In genomic region chr11:12127206-12127898, GRCh38 we compare ENCODE assay signal across 15 cellular contexts. TPM values are rescaled to one million over a fixed set of nuclear protein-coding genes. Genes with fewer than 3 reads are reported as not detected.
DNase-seq lines count a peak whose midpoint lies in the region; ATAC-seq, FAIRE-seq and TF ChIP-seq lines count a peak whose summit lies in the region.
"Had no signal": no experiment of that assay in that cellular context is flagged by ENCODE, and none has a peak within 500 bp of the region (broad histone marks: within the 10 kb centered on the region; RNA-seq: fewer than 3 reads in every experiment).

No MANE protein-coding gene starts in this region.

- H3K27me3 ChIP-seq in HCT116 (ENCODE audit: insufficient read depth, low read length): no peaks in the 10 kb centered on the region
- no peaks in the 10 kb centered on the region for H3K27me3 ChIP-seq in RWPE2 (ENCODE audit: insufficient read depth, poor library complexity, severe bottlenecking)
- H3K27me3 ChIP-seq in H1 (replicated peaks in 1 of 4; ENCODE audit: control insufficient read depth in 3 of 4, extremely low read depth in 1 of 4, insufficient read depth in 3 of 4, low read length in 3 of 4): no peaks in the 10 kb centered on the region; a peak in 1 of 7 replicates
- H3K27me3 ChIP-seq in spleen (replicated peaks in 1 of 7): peaks cover 0 to 5% (median 0%) of the 10 kb centered on the region in 7 donors
- no peaks in the 10 kb centered on the region for H3K27me3 ChIP-seq in esophagus squamous epithelium
- H3K27me3 ChIP-seq: stomach had no signal

- DNase-seq in HCT116 (ENCODE audit: low read depth, low spot score): no peak
- no peak for DNase-seq in RWPE2 (ENCODE audit: low spot score)
- no peak for DNase-seq in H1 (ENCODE audit: low read depth in 1 of 2, low spot score in 2 of 2)
- peak; percentile 15 for DNase-seq in spleen
- DNase-seq in HPDE6-E6E7 (ENCODE audit: extremely low spot score): no peak
- DNase-seq in esophagus squamous epithelium (lab: John Stamatoyannopoulos, UW): no peak
- DNase-seq: activated naive CD4-positive, alpha-beta T cell; effector CD4-positive, alpha-beta T cell; naive thymus-derived CD4-positive, alpha-beta T cell; NCI-H446 treated with DMSO at 0.1 percent for 48 hours; psoas muscle; stimulated activated CD4-positive, alpha-beta T cell treated with anti-CD3 and anti-CD28 coated beads, Interleukin-12 subunit alpha, Interleukin-12 subunit beta, amount 100 ng/mL, for 4 hours; stomach had no signal

- no peak overlapping the region for H2AFZ ChIP-seq in HCT116 (ENCODE audit: low read depth, low read length, poor library complexity, severe bottlenecking)
- H2AFZ ChIP-seq in H1 (ENCODE audit: low read length): no peak overlapping the region

- H3K4me3 ChIP-seq in HCT116 (replicated peaks in 1 of 2; ENCODE audit: low read depth in 1 of 2, low read length in 2 of 2): no peak overlapping the region
- no peak overlapping the region for H3K4me3 ChIP-seq in RWPE2 (ENCODE audit: severe bottlenecking)
- no peak overlapping the region for H3K4me3 ChIP-seq in H1 (ENCODE audit: extremely low read depth in 1 of 4, insufficient read depth in 2 of 4, low read depth in 3 of 4, low read length in 4 of 4)
- no peak overlapping the region for H3K4me3 ChIP-seq in spleen
- no peak overlapping the region for H3K4me3 ChIP-seq in esophagus squamous epithelium
- H3K4me3 ChIP-seq: psoas muscle, stomach had no signal

- CTCF ChIA-PET in HCT116 (lab: Charles Lee): interaction anchor here (1.0 kb wide), 1 partner anchor 80 kb away, joined by 4 read pairs; no protein-coding TSS in a partner anchor
- CTCF ChIA-PET in H1 (lab: Charles Lee; ENCODE audit: partially characterized antibody): interaction anchor here (0.6 to 11.9 kb wide), 10 partner anchors 8 to 154 kb away, joined by 3 to 137 read pairs (median 5); no protein-coding TSS in a partner anchor

- no peak overlapping the region for H4K91ac ChIP-seq in H1 (replicated peaks; ENCODE audit: insufficient read length, low read length)

- no TSS peak for BruUV-seq in HCT116 (replicated peaks; lab: Mats Ljungman, UMichigan)

- WGBS in H1 (ENCODE audit: extremely low coverage in 1 of 2, insufficient coverage in 1 of 2, insufficient read length in 1 of 2, insufficient replicate concordance in 2 of 2, low coverage in 1 of 2, low lambda C conversion rate in 2 of 2, missing lambda C conversion rate in 1 of 2), 2 experiments: 76% methylated on average over 4 of the region's 4 CpGs; no CpG with 5 or more reads in 1 of the 2 experiments
- WGBS in spleen, 5 donors: 79 to 96% (median 87%) methylated on average over 4 of the region's 4 CpGs
- 79 to 83% methylated on average over 4 of the region's 4 CpGs for WGBS in esophagus squamous epithelium, 2 donors

- H4K20me1 ChIP-seq in HCT116 (ENCODE audit: insufficient read depth): no peaks in the 10 kb centered on the region
- no peaks in the 10 kb centered on the region for H4K20me1 ChIP-seq in H1 (replicated peaks in 1 of 2; ENCODE audit: control insufficient read depth in 1 of 2, insufficient read depth in 2 of 2, low read length in 2 of 2)

- no peak overlapping the region for H2BK5ac ChIP-seq in H1 (ENCODE audit: low read depth, low read length)

- no peak overlapping the region for H3K56ac ChIP-seq in H1 (replicated peaks; ENCODE audit: insufficient read length, low read depth, low read length)

- intact Hi-C loops in HCT116 (cut with micrococcal nuclease) (no loop called here), spleen (cut with DNase I; ENCODE audit: low total_unique reads) (no loop called here), esophagus squamous epithelium (cut with DNase I) (no loop called here)

- H2BK20ac ChIP-seq in H1 (ENCODE audit: low read length): no peak overlapping the region

- FAIRE-seq in H1 (lab: Jason Lieb, UNC): no peak

- no peak overlapping the region for H2BK12ac ChIP-seq in H1 (ENCODE audit: low read depth, low read length)

- no peak overlapping the region for H4K8ac ChIP-seq in H1 (ENCODE audit: extremely low read depth, insufficient read depth, low read length)

- TF ChIP-seq EP300 in H1 (IDR thresholded peaks at IDR 0.05; ENCODE audit: borderline replicate concordance in 1 of 2, low read depth in 2 of 2, low read length in 2 of 2): no peak

- POLR2A ChIA-PET in HCT116 (lab: Charles Lee): interaction anchor here (1.1 to 1.4 kb wide), 2 partner anchors 17 to 40 kb away, joined by 3 to 5 read pairs; partner anchors contain the start of gene MICAL2
- POLR2A ChIA-PET in H1 (lab: Charles Lee; ENCODE audit: partially characterized antibody): no interaction called here

- no peaks in the 10 kb centered on the region for H3K36me3 ChIP-seq in HCT116 (ENCODE audit: control insufficient read depth in 1 of 2, insufficient read depth in 2 of 2, low read length in 2 of 2)
- peaks cover 82% of the 10 kb centered on the region for H3K36me3 ChIP-seq in RWPE2 (ENCODE audit: low read depth)
- H3K36me3 ChIP-seq in H1 (ENCODE audit: control insufficient read depth in 2 of 4, insufficient read depth in 4 of 4, low read length in 3 of 4): no peaks in the 10 kb centered on the region
- no peaks in the 10 kb centered on the region for H3K36me3 ChIP-seq in spleen
- no peaks in the 10 kb centered on the region for H3K36me3 ChIP-seq in esophagus squamous epithelium
- H3K36me3 ChIP-seq: stomach had no signal

- H3K4ac ChIP-seq in H1 (replicated peaks; ENCODE audit: insufficient read length, low read depth, low read length): no peak overlapping the region

- no peak for TF ChIP-seq POLR2A in HCT116 (IDR thresholded peaks at IDR 0.05; ENCODE audit: borderline replicate concordance, extremely low read depth, insufficient read depth, insufficient read length)
- TF ChIP-seq POLR2A in H1 (IDR thresholded peaks at IDR 0.05; ENCODE audit: control extremely low read depth in 1 of 2, low read depth in 2 of 2, low read length in 2 of 2): no peak
- TF ChIP-seq POLR2A in spleen (IDR thresholded peaks at IDR 0.05): no peak
- TF ChIP-seq POLR2A in esophagus squamous epithelium (IDR thresholded peaks at IDR 0.05): no peak

- H3K79me1 ChIP-seq in H1 (ENCODE audit: low read depth, low read length): no peaks in the 10 kb centered on the region

- TF ChIP-seq RAD21 in HCT116 (IDR thresholded peaks at IDR 0.05; ENCODE audit: low read depth) (no peak), H1 (IDR thresholded peaks at IDR 0.05 in 1 of 2, conservative IDR thresholded peaks at IDR 0.05 in 1 of 2; ENCODE audit: low read depth in 2 of 2, low read length in 2 of 2) (no peak)

- H2BK15ac ChIP-seq in H1 (ENCODE audit: low read length): no peak overlapping the region

- H3K9ac ChIP-seq in HCT116 (ENCODE audit: low read length) (no peak overlapping the region), H1 (replicated peaks in 1 of 4; ENCODE audit: extremely low read depth in 1 of 4, low read depth in 3 of 4, low read length in 3 of 4) (no peak overlapping the region)

- H3K23me2 ChIP-seq in H1 (ENCODE audit: low read depth, low read length): no peaks in the 10 kb centered on the region

- no peak overlapping the region for H2AK5ac ChIP-seq in H1 (ENCODE audit: low read depth, low read length)

- H3K4me2 ChIP-seq in HCT116 (ENCODE audit: low read length): peak overlapping the region; percentile 65
- no peak overlapping the region for H3K4me2 ChIP-seq in H1 (ENCODE audit: insufficient read depth in 1 of 2, low read depth in 2 of 2, low read length in 2 of 2)

- H3K9me2 ChIP-seq in HCT116 (ENCODE audit: insufficient read depth): no peaks in the 10 kb centered on the region

- H3K79me2 ChIP-seq in HCT116 (ENCODE audit: insufficient read depth, low read length) (peaks cover 7% of the 10 kb centered on the region; the same call in 1 of the 2 replicates), H1 (ENCODE audit: control insufficient read depth in 1 of 2, insufficient read depth in 2 of 2, low read length in 2 of 2) (no peaks in the 10 kb centered on the region)

- no peaks in the 10 kb centered on the region for H3K9me3 ChIP-seq in HCT116 (ENCODE audit: control insufficient read depth in 1 of 2, insufficient read depth in 1 of 2, low read depth in 1 of 2, low read length in 2 of 2)
- H3K9me3 ChIP-seq in RWPE2 (ENCODE audit: severe bottlenecking): no peaks in the 10 kb centered on the region
- no peaks in the 10 kb centered on the region for H3K9me3 ChIP-seq in H1 (ENCODE audit: insufficient read depth in 2 of 2, low read depth in 1 of 2, low read length in 1 of 2)
- H3K9me3 ChIP-seq in spleen: no peaks in the 10 kb centered on the region
- H3K9me3 ChIP-seq in esophagus squamous epithelium: no peaks in the 10 kb centered on the region
- H3K9me3 ChIP-seq: psoas muscle, stomach had no signal

- H3K27ac ChIP-seq in HCT116 (ENCODE audit: low read depth, low read length) (no peak overlapping the region), RWPE2 (ENCODE audit: poor library complexity, severe bottlenecking) (peak overlapping the region; percentile 90), H1 (ENCODE audit: low read depth, low read length) (no peak overlapping the region), spleen (peak overlapping the region in 2 of 8 donors; percentile 68 to 81), esophagus squamous epithelium (peak overlapping the region in 1 of 4 donors; percentile 38)
- H3K27ac ChIP-seq: psoas muscle, VCaP had no signal

- TF ChIP-seq CTCF in HCT116 (IDR thresholded peaks at IDR 0.05 in 2 of 3, conservative IDR thresholded peaks at IDR 0.05 in 1 of 3; ENCODE audit: borderline replicate concordance in 1 of 3, insufficient read depth in 1 of 3, low read depth in 2 of 3, low read length in 2 of 3) (no peak), RWPE2 (IDR thresholded peaks at IDR 0.05; ENCODE audit: poor library complexity, severe bottlenecking) (no peak), H1 (IDR thresholded peaks at IDR 0.05; ENCODE audit: control extremely low read depth in 1 of 3, insufficient read depth in 1 of 3, low read depth in 1 of 3, low read length in 3 of 3) (no peak), spleen (IDR thresholded peaks at IDR 0.05 in 8 of 11, conservative IDR thresholded peaks at IDR 0.05 in 3 of 11) (no peak), esophagus squamous epithelium (IDR thresholded peaks at IDR 0.05) (no peak)

- H2BK120ac ChIP-seq in H1 (replicated peaks; ENCODE audit: low read depth, low read length): no peak overlapping the region

- H3K18ac ChIP-seq in H1 (ENCODE audit: extremely low read depth, low read length): no peak overlapping the region

- peaks cover 19 to 49% of the 10 kb centered on the region in 2 experiments for H3K4me1 ChIP-seq in HCT116 (ENCODE audit: control insufficient read depth in 1 of 2, insufficient read depth in 2 of 2, low read length in 2 of 2)
- H3K4me1 ChIP-seq in RWPE2 (ENCODE audit: insufficient read depth, poor library complexity, severe bottlenecking): peaks cover 65% of the 10 kb centered on the region
- no peaks in the 10 kb centered on the region for H3K4me1 ChIP-seq in H1 (replicated peaks in 1 of 4; ENCODE audit: control insufficient read depth in 3 of 4, insufficient read depth in 4 of 4, low read length in 3 of 4)
- peaks cover 4 to 68% (median 28%) of the 10 kb centered on the region in 6 donors for H3K4me1 ChIP-seq in spleen
- H3K4me1 ChIP-seq in esophagus squamous epithelium: peaks cover 7 to 59% (median 22%) of the 10 kb centered on the region in 3 donors
- H3K4me1 ChIP-seq: psoas muscle had no signal

- ATAC-seq in HCT116 (0 out of 2 replicates have a peak, but pooled peaks have one; percentile 13), RWPE2 (ENCODE audit: low read depth) (no peak), HG03354 (IDR thresholded peaks at IDR 0.05; ENCODE audit: poor library complexity, severe bottlenecking, unreplicated experiment) (no peak)
- ATAC-seq: psoas muscle had no signal

- no peak overlapping the region for H3K23ac ChIP-seq in H1 (ENCODE audit: insufficient read length)

- H3K14ac ChIP-seq in H1 (ENCODE audit: insufficient read length): no peak overlapping the region

- RAD21 ChIA-PET in HCT116 (lab: Charles Lee; ENCODE audit: low non-redundant PET in 1 of 2, low total read pairs in 2 of 2, uncharacterized antibody in 2 of 2, unreplicated experiment in 2 of 2): interaction anchor here in 1 of 2 experiments (1.5 kb wide), 1 partner anchor 155 kb away, joined by 3 read pairs; no protein-coding TSS in a partner anchor

- H4K5ac ChIP-seq in H1 (ENCODE audit: insufficient read length, low read depth, low read length): no peak overlapping the region

RNA-seq across cellular contexts. Expression of gene MICAL2, which starts 17.0 kb away (rescaled TPM):
- total RNA-seq in HCT116 (2021; ENCODE audit: unreplicated experiment) (37.4 TPM), spleen (10 to 100 TPM; 18.6 to 50.8 (median 36.4) TPM), esophagus squamous epithelium (10 to 100 TPM; 10.1 to 49.0 (median 19.8) TPM)
- polyA plus RNA-seq in HCT116 (2012): 31.3 and 42.8 TPM in 2 replicates
- 4.1 and 4.2 TPM in 2 replicates for total RNA-seq in H1 (2021; fragmentation: NEBNext Ultra II Directional; extraction: Animal tissue kit (Norgen Biotek cat#: 25700))
- polyA plus RNA-seq in H1 (2011; rRNA removed) (1.3 and 1.6 TPM in 2 replicates), spleen (1 to 10 TPM; 1.9 to 4.6 (median 2.2) TPM)
- polyA plus RNA-seq in H1 (2011; cell fraction: cytosol; rRNA removed): 1.7 TPM
- polyA plus RNA-seq in H1 (2011; cell fraction: nucleus; rRNA removed): 3.0 TPM
- polyA plus RNA-seq in H1 (2012, experiment 1 of 2): 1.4 to 2.5 TPM (median 1.6 TPM) in 4 replicates
- polyA plus RNA-seq in H1 (2012, experiment 2 of 2): 5.1 TPM
- 0.67 TPM for polyA plus RNA-seq in H1 (2013, experiment 1 of 2)
- 0.79 TPM for polyA plus RNA-seq in H1 (2013, experiment 2 of 2)
- polyA minus RNA-seq in H1 (2011; rRNA and poly(A)+ RNA removed): 3.9 and 4.4 TPM in 2 replicates
- 3.2 TPM for polyA minus RNA-seq in H1 (2011; cell fraction: cytosol; rRNA and poly(A)+ RNA removed)
- polyA minus RNA-seq in H1 (2011; cell fraction: nucleus; rRNA and poly(A)+ RNA removed): 6.5 TPM
